17 cellular contexts compared by ENCODE assay signal in the genomic region with DNA sequence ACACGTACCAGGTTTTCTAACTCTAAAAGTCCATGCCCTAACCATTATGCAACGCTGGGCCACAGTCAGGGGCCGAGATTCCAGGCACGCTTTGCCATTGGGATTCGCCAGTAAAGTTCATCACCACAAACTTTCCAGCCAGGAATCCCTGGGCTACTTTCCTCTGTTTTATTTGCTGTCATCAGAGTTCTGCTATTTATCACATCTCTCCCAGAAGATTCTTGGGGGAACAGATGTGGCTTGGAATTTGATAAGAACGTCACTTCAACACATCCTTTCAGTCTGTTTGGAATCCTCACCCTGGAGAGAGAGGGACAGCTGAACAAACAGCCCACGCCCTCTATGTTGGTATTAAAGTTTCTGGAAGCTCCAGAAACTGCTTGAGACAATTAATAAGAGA.
DNase-seq lines count a peak whose midpoint lies in the region; ATAC-seq lines count a peak whose summit lies in the region.
"Had no signal": no experiment of that assay in that cellular context is flagged by ENCODE, and none has a peak within 500 bp of the region (broad histone marks: within the 10 kb centered on the region; RNA-seq: fewer than 3 reads in every experiment).

No MANE protein-coding gene starts in this region.

- H3K4me3 Mint-ChIP-seq in stimulated activated naive B cell treated with anti-CD40 and anti-IgM and Interleukin-4, amounts not matched to agents 10 μg/mL and 1 μg/mL and 100 μg/mL, for 72 hours: no peak overlapping the region
- H3K4me3 Mint-ChIP-seq: CD14-positive monocyte had no signal

- H3K4me1 ChIP-seq in SJCRH30: peaks cover 8% of the 10 kb centered on the region

- H3K36me3 ChIP-seq in SJCRH30: no peaks in the 10 kb centered on the region

- no peaks in the 10 kb centered on the region for H3K27me3 ChIP-seq in SJCRH30

- peaks cover 9 to 23% of the 10 kb centered on the region in 2 donors for H3K4me1 Mint-ChIP-seq in stimulated activated naive B cell treated with anti-CD40 and anti-IgM and Interleukin-4, amounts not matched to agents 10 μg/mL and 1 μg/mL and 100 μg/mL, for 72 hours
- H3K4me1 Mint-ChIP-seq: CD14-positive monocyte had no signal

- H3K36me3 Mint-ChIP-seq in stimulated activated naive B cell treated with anti-CD40 and anti-IgM and Interleukin-4, amounts not matched to agents 10 μg/mL and 1 μg/mL and 100 μg/mL, for 72 hours: peaks cover 36 to 54% of the 10 kb centered on the region in 2 donors

- peak; percentile 9 for DNase-seq in A172 (ENCODE audit: low spot score)
- DNase-seq in SJCRH30: peak; percentile 65 to 68
- DNase-seq in left cardiac atrium: peak; percentile 34
- peak; percentile 61 for DNase-seq in myocyte (ENCODE audit: low read depth)
- no peak for DNase-seq in stimulated activated naive B cell treated with anti-CD40 and anti-IgM and Interleukin-4, amounts not matched to agents 10 μg/mL and 1 μg/mL and 100 μg/mL, for 72 hours
- DNase-seq: COR-L47, H7, Karpas-422, MM.1S, NCI-H1105, NCI-H1694 treated with DMSO at 0.1 percent for 48 hours, NCI-H345, NCI-H69 had no signal

- peak; percentile 85 to 93 for ATAC-seq in left cardiac atrium
- ATAC-seq in stimulated activated naive B cell treated with anti-CD40 and anti-IgM and Interleukin-4, amounts not matched to agents 10 μg/mL and 1 μg/mL and 100 μg/mL, for 72 hours (replicated peaks): no peak
- no peak for ATAC-seq in HG02763 (IDR thresholded peaks at IDR 0.05; ENCODE audit: unreplicated experiment)
- ATAC-seq in GM19328 (IDR thresholded peaks at IDR 0.05; ENCODE audit: unreplicated experiment): no peak

- no peak overlapping the region for H3K27ac Mint-ChIP-seq in stimulated activated naive B cell treated with anti-CD40 and anti-IgM and Interleukin-4, amounts not matched to agents 10 μg/mL and 1 μg/mL and 100 μg/mL, for 72 hours
- H3K27ac Mint-ChIP-seq: CD14-positive monocyte had no signal

- peaks cover 0 to 2% of the 10 kb centered on the region in 2 donors for H3K9me3 Mint-ChIP-seq in stimulated activated naive B cell treated with anti-CD40 and anti-IgM and Interleukin-4, amounts not matched to agents 10 μg/mL and 1 μg/mL and 100 μg/mL, for 72 hours

- no peak overlapping the region for H3K4me3 ChIP-seq in SJCRH30

- no peaks in the 10 kb centered on the region for H3K9me3 ChIP-seq in SJCRH30 (replicated peaks)

- no peaks in the 10 kb centered on the region for H3K27me3 Mint-ChIP-seq in stimulated activated naive B cell treated with anti-CD40 and anti-IgM and Interleukin-4, amounts not matched to agents 10 μg/mL and 1 μg/mL and 100 μg/mL, for 72 hours

- intact Hi-C loops in left cardiac atrium (cut with DNase I): no loop called here

- peak overlapping the region; percentile 57 for H3K27ac ChIP-seq in SJCRH30
- H3K27ac ChIP-seq: RWPE1 had no signal

Comparison
In these comparisons a context has a peak if more than half of its experiments do, and no peak if none do; other contexts are left out.
1. ATAC-seq: peak in left cardiac atrium (2 of 2); none in stimulated activated naive B cell treated with anti-CD40 and anti-IgM and Interleukin-4, amounts not matched to agents 10 μg/mL and 1 μg/mL and 100 μg/mL, for 72 hours (0 of 2), HG02763 (single experiment) and GM19328 (single experiment).